ENCODE assay signal across 14 cellular contexts in the genomic region with DNA sequence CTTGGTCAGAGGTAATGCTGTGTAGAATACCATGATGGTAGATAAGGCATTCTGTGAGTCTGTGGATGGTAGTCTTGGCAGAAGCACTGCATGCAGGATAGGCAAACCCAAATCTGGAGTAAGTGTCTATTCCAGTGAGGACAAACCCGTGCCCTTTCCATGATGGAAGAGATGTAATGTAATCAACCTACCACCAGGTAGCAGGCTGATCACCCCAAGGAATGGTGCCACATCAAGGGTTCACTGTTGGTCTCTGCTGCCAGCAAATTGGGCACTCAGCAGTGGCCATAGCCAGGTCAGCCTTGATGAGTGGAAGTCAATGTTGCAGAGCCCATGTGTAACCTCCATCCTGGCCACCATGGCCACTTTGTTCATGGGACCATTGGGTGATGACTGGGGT.
"Had no signal": no experiment of that assay in that cellular context is flagged by ENCODE, and none has a peak within 500 bp of the region (broad histone marks: within the 10 kb centered on the region; RNA-seq: fewer than 3 reads in every experiment).

No MANE protein-coding gene starts in this region.

- H3K4me1 ChIP-seq: gastroesophageal sphincter, stomach had no signal

- H3K4me3 ChIP-seq: gastroesophageal sphincter, stomach, thoracic aorta had no signal

- H3K9me3 Mint-ChIP-seq: activated CD4-positive, alpha-beta memory T cell treated with anti-CD3 and anti-CD28 coated beads for 36 hours had no signal

- H3K27ac ChIP-seq: gastroesophageal sphincter, stomach, thoracic aorta had no signal

- H3K36me3 ChIP-seq: gastroesophageal sphincter, stomach, thoracic aorta had no signal

- H3K27me3 ChIP-seq: stomach had no signal

- H3K4me1 Mint-ChIP-seq: brain had no signal

- H3K9me3 ChIP-seq: gastroesophageal sphincter, stomach, thoracic aorta had no signal

- FAIRE-seq: endothelial cell of umbilical vein had no signal

- H3K4me3 Mint-ChIP-seq: activated CD4-positive, alpha-beta memory T cell treated with anti-CD3 and anti-CD28 coated beads for 36 hours; activated naive CD8-positive, alpha-beta T cell; activated T-cell treated with anti-CD3 and anti-CD28 coated beads, Interleukin-2, amount 50 U/mL, for 4 hours; brain had no signal

- DNase-seq: activated CD4-positive, alpha-beta memory T cell treated with anti-CD3 and anti-CD28 coated beads for 36 hours; activated effector memory CD4-positive, alpha-beta T cell treated with anti-CD3 and anti-CD28 coated beads, Interleukin-2, amount 50 U/mL, for 16 hours; activated T-cell treated with anti-CD3 and anti-CD28 coated beads, Interleukin-2, amount 50 U/mL, for 4 hours; amygdala; kidney glomerular epithelial cell; stimulated activated CD4-positive, alpha-beta T cell treated with anti-CD3 and anti-CD28 coated beads, Interleukin-15, amount 100 ng/mL, for 24 hours; stimulated activated CD4-positive, alpha-beta T cell treated with anti-CD3 and anti-CD28 coated beads, Interleukin-4, amount 100 ng/mL, for 24 hours; stomach; T-helper 9 cell had no signal

- ATAC-seq: activated T-cell treated with anti-CD3 and anti-CD28 coated beads, Interleukin-2, amount 50 U/mL, for 4 hours; gastroesophageal sphincter had no signal

- H3K36me3 Mint-ChIP-seq: activated CD4-positive, alpha-beta memory T cell treated with anti-CD3 and anti-CD28 coated beads for 36 hours; activated naive CD8-positive, alpha-beta T cell; brain had no signal

- H3K27ac Mint-ChIP-seq: activated CD4-positive, alpha-beta memory T cell treated with anti-CD3 and anti-CD28 coated beads for 36 hours; activated naive CD8-positive, alpha-beta T cell; brain had no signal
